8 cellular contexts compared by ENCODE assay signal in genomic region chr2:111120253-111121027, GRCh38. TPM values are rescaled to one million over a fixed set of nuclear protein-coding genes. Genes with fewer than 3 reads are reported as not detected.
DNase-seq lines count a peak whose midpoint lies in the region; ATAC-seq and TF ChIP-seq lines count a peak whose summit lies in the region.

Gene BCL2L11 (plus strand): TSS chr2:111120914. CDS start chr2:111123746, 2,832 bp downstream.

- H3K9me3 ChIP-seq in BLaER1: no peaks in the 10 kb centered on the region
- H3K9me3 ChIP-seq in left lung: no peaks in the 10 kb centered on the region

- peak within 1 kb of the TSS; percentile 99 for H3K4me2 ChIP-seq in BLaER1

- H3K4me1 ChIP-seq in BLaER1: peaks cover 53% of the 10 kb centered on the region
- peaks cover 3 to 61% of the 10 kb centered on the region in 2 donors for H3K4me1 ChIP-seq in left lung

- H3K27me3 ChIP-seq in BLaER1 (peaks cover 51% of the 10 kb centered on the region), left lung (peaks cover 12 to 52% of the 10 kb centered on the region in 2 donors)

- H3K36me3 ChIP-seq in BLaER1 (peaks cover 19% of the 10 kb centered on the region), left lung (peaks cover 0 to 12% of the 10 kb centered on the region in 2 donors)

- DNase-seq in GM19240 (ENCODE audit: insufficient read length, low spot score): peak; percentile 58
- DNase-seq in NCI-H524 (lab: John Stamatoyannopoulos, UW): peak; percentile 80 to 92
- DNase-seq in activated CD4-positive, alpha-beta T cell treated with anti-CD3 and anti-CD28 coated beads for 4 hours: peak; percentile 85 to 89
- peak; percentile 90 for DNase-seq in coronary artery (ENCODE audit: low spot score)
- peak; percentile 94 to 99 for DNase-seq in left lung
- peak; percentile 89 for DNase-seq in stimulated activated CD4-positive, alpha-beta T cell treated with anti-CD3 and anti-CD28 coated beads, Interleukin-2, amount 100 ng/mL, for 4 hours (ENCODE audit: low read depth)

- H3K9ac ChIP-seq in BLaER1: peak within 1 kb of the TSS; percentile 87

- ATAC-seq in HG03457 (IDR thresholded peaks at IDR 0.05; ENCODE audit: unreplicated experiment) (peak; percentile 38), left lung (peak; percentile 80)

- H3K4me3 ChIP-seq in BLaER1: peak within 1 kb of the TSS; percentile 95
- peak within 1 kb of the TSS; percentile 90 for H3K4me3 ChIP-seq in coronary artery
- H3K4me3 ChIP-seq in left lung: peak within 1 kb of the TSS; percentile 66 to 81

- peaks cover 77% of the 10 kb centered on the region for H4K20me1 ChIP-seq in BLaER1

- peak within 1 kb of the TSS; percentile 75 for H3K27ac ChIP-seq in BLaER1
- peak within 1 kb of the TSS; percentile 70 to 88 for H3K27ac ChIP-seq in coronary artery
- peak within 1 kb of the TSS; percentile 80 to 87 for H3K27ac ChIP-seq in left lung

- no peak for TF ChIP-seq CTCF in coronary artery (IDR thresholded peaks at IDR 0.05)
- TF ChIP-seq CTCF in left lung (IDR thresholded peaks at IDR 0.05): no peak

- intact Hi-C loops in left lung (cut with DNase I): no loop called here

RNA-seq across cellular contexts. Expression of gene BCL2L11, which starts in this region (rescaled TPM):
- 10 to 100 TPM; 16.7 to 17.4 TPM for total RNA-seq in left lung

Comparison
In these comparisons a context has a peak if more than half of its experiments do, and no peak if none do; other contexts are left out.
1. Peak in every context shown above with its lines: DNase-seq, ATAC-seq, H3K4me3 ChIP-seq and H3K27ac ChIP-seq.